11 cellular contexts compared by ENCODE assay signal in the genomic region with DNA sequence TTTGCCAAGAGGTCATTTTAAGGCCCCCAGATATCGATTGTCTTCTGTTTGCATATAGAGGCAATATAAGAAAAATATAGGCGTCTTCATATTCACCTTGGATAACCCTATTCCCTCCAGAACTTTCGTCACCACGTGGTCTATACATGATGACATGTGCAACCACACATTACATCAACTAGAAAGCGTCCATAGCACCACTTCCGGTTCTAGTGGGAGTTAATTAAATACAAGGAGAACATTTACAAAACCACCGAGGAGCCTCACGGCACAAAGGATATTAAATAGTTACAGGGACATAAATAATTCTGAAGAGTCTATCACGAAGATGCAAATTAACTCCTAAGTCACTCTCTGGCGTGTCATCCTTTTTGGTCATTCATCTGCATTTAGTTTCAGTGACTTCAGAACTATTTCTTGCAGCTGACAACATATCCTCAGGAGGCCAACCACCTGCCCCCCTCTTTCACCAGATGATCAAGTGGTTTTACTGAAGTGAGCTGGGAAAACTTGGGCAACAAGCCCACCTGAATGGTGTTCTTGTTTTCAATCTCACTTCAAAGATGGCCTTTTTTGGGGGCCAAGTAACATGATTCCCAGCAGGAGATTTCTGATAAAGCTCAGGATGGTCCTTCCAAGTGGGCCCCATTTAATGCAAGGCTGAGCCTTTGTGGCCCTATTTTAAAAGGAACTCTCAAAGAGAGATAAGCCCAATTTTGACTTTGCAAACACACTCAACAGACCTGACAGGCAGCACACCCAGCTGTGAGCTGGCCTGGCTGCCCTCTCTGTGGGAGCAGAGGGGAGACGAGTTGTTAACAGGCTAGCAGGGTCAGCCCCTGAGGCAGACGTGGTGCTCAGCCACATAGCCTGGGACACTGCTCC. TPM values are rescaled to one million over a fixed set of nuclear protein-coding genes. Genes with fewer than 3 reads are reported as not detected.
DNase-seq lines count a peak whose midpoint lies in the region; ATAC-seq and FAIRE-seq lines count a peak whose summit lies in the region.
"Had no signal": no experiment of that assay in that cellular context is flagged by ENCODE, and none has a peak within 500 bp of the region (broad histone marks: within the 10 kb centered on the region; RNA-seq: fewer than 3 reads in every experiment).

No MANE protein-coding gene starts in this region.

- ATAC-seq in GM21786 (IDR thresholded peaks at IDR 0.05; ENCODE audit: unreplicated experiment) (no peak), HG03520 (IDR thresholded peaks at IDR 0.05; ENCODE audit: unreplicated experiment) (no peak), GM18907 (IDR thresholded peaks at IDR 0.05; ENCODE audit: unreplicated experiment) (no peak)
- ATAC-seq: stimulated activated naive CD8-positive, alpha-beta T cell treated with anti-CD3 and anti-CD28 coated beads, Interleukin-15, amount 100 ng/mL, for 72 hours had no signal

- DNase-seq in DMS79 treated with DMSO at 0.1 percent for 48 hours (lab: John Stamatoyannopoulos, UW) (peak; percentile 34), HTR-8/SVneo (ENCODE audit: insufficient read length, low spot score) (peak; percentile 22), astrocyte of the hippocampus (ENCODE audit: low read depth, low spot score) (peak; percentile 64), myocyte (ENCODE audit: low read depth) (peak; percentile 94)
- no peak for DNase-seq in activated CD8-positive, alpha-beta memory T cell treated with anti-CD3 and anti-CD28 coated beads for 24 hours
- DNase-seq: NCI-H748 treated with DMSO at 0.1 percent for 48 hours; stimulated activated naive CD8-positive, alpha-beta T cell treated with anti-CD3 and anti-CD28 coated beads, Interleukin-15, amount 100 ng/mL, for 72 hours had no signal

- FAIRE-seq in HTR-8/SVneo (lab: Jason Lieb, UNC): no peak
- FAIRE-seq: colon had no signal

RNA-seq across cellular contexts. Expression of a gene that starts 15.3 kb away (rescaled TPM):
- total RNA-seq in myocyte: 19.0 and 21.2 TPM in 2 replicates
- polyA plus RNA-seq in myocyte (2012): 70.5 TPM

RNA-seq across cellular contexts. Expression of a gene that starts 40.5 kb away (rescaled TPM):
- total RNA-seq in myocyte: not detected in 2 replicates
- 0.34 TPM for polyA plus RNA-seq in myocyte (2012)

RNA-seq across cellular contexts. Expression of a gene that starts 53.5 kb away (rescaled TPM):
- 0.52 and 1.4 TPM in 2 replicates for total RNA-seq in myocyte
- polyA plus RNA-seq in myocyte (2012): 3.2 TPM
